In the genomic region with DNA sequence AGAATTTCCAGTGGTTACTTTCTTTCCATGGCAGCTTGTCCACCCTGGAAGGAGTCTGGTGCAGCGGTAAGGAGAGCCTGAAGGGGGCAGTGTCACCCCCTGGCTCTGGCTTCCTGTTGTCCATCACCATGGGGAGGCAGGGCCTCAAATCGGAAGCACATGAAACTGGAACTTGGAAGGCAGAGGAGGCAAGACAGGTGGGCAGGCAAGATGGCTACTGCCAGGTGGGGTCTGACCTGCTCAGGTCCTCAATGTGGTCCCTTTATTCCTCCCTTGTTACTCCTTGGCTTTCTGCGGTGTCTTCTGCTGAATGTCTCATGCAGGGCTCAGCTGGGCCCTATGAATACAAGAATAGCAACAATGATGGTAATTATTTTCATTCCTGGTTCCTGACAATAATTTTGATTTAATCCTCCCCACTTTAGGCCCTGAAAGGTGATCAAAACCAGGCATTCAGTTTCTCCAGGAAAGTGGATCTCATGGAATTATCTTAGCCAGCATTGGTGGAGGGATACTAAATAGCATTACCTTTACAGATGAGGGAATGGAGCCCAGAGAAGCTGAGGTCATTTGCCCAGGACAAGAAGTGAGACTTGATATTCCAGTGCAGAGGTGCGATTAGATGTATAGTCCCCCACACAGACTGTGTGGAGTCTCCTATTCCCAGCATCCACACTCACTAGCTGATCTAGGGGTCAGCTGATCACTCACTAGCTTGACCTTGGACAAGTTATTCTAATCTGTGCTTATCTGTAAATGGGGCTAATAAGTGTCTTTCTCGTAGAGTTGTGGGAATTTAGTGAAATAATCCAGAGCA, we compare ENCODE assay signal across 8 cellular contexts. TPM values are rescaled to one million over a fixed set of nuclear protein-coding genes. Genes with fewer than 3 reads are reported as not detected.
DNase-seq lines count a peak whose midpoint lies in the region; ATAC-seq and TF ChIP-seq lines count a peak whose summit lies in the region.

No MANE protein-coding gene starts in this region.

- DNase-seq in NCI-H2171 treated with DMSO at 0.1 percent for 48 hours (lab: John Stamatoyannopoulos, UW) (peak; percentile 22), NCI-H2171 (lab: John Stamatoyannopoulos, UW) (no peak), HFFc6 (no peak), iPS-NIHi7 (ENCODE audit: extremely low spot score) (peak; percentile 88), AG08396 (ENCODE audit: low spot score) (no peak)

- no peak overlapping the region for H3K27ac Mint-ChIP-seq in HFFc6

- no peaks in the 10 kb centered on the region for H3K27me3 Mint-ChIP-seq in HFFc6 (ENCODE audit: insufficient read depth)

- H3K4me3 Mint-ChIP-seq in HFFc6: no peak overlapping the region

- peaks cover 6% of the 10 kb centered on the region for H3K36me3 Mint-ChIP-seq in HFFc6 (ENCODE audit: low read depth)

- H3K9me3 Mint-ChIP-seq in HFFc6: no peaks in the 10 kb centered on the region

- peaks cover 28% of the 10 kb centered on the region for H3K4me1 Mint-ChIP-seq in HFFc6 (ENCODE audit: low read depth)

- ATAC-seq in SK-N-SH treated with all-trans-retinoic acid at 6 μM for 48 hours (peak; percentile 93), GM19455 (IDR thresholded peaks at IDR 0.05; ENCODE audit: unreplicated experiment) (no peak), HG03520 (IDR thresholded peaks at IDR 0.05; ENCODE audit: unreplicated experiment) (no peak)

- TF ChIP-seq CTCF in HFFc6 (IDR thresholded peaks at IDR 0.05): peak; percentile 78

TF ChIP-seq in SK-N-SH treated with all-trans-retinoic acid at 6 μM for 48 hours, 23 proteins besides CTCF, POLR2A, EP300 and RAD21:
- TF ChIP-seq OSR1 (CRISPR knock-in tag; IDR thresholded peaks at IDR 0.05): no peak
- no peak for TF ChIP-seq CREB5 (CRISPR knock-in tag; IDR thresholded peaks at IDR 0.05; ENCODE audit: low read depth)
- no peak for TF ChIP-seq ZFP30 (CRISPR knock-in tag; IDR thresholded peaks at IDR 0.05)
- TF ChIP-seq ARNTL (CRISPR knock-in tag; IDR thresholded peaks at IDR 0.05; ENCODE audit: borderline replicate concordance, low read depth): no peak
- TF ChIP-seq BACH2 (CRISPR knock-in tag; IDR thresholded peaks at IDR 0.05; ENCODE audit: borderline replicate concordance): no peak
- TF ChIP-seq ZNF8 (CRISPR knock-in tag; IDR thresholded peaks at IDR 0.05): no peak
- no peak for TF ChIP-seq ZNF70 (CRISPR knock-in tag; IDR thresholded peaks at IDR 0.05)
- no peak for TF ChIP-seq PPARA (CRISPR knock-in tag; IDR thresholded peaks at IDR 0.05; ENCODE audit: borderline replicate concordance)
- TF ChIP-seq, protein P1, sequence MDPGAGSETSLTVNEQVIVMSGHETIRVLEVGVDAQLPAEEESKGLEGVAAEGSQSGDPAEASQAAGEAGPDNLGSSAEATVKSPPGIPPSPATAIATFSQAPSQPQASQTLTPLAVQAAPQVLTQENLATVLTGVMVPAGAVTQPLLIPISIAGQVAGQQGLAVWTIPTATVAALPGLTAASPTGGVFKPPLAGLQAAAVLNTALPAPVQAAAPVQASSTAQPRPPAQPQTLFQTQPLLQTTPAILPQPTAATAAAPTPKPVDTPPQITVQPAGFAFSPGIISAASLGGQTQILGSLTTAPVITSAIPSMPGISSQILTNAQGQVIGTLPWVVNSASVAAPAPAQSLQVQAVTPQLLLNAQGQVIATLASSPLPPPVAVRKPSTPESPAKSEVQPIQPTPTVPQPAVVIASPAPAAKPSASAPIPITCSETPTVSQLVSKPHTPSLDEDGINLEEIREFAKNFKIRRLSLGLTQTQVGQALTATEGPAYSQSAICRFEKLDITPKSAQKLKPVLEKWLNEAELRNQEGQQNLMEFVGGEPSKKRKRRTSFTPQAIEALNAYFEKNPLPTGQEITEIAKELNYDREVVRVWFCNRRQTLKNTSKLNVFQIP (CRISPR knock-in tag; IDR thresholded peaks at IDR 0.05; ENCODE audit: borderline replicate concordance, low read depth): no peak
- no peak for TF ChIP-seq ISL1 (CRISPR knock-in tag; IDR thresholded peaks at IDR 0.05)
- no peak for TF ChIP-seq ZFP3 (CRISPR knock-in tag; IDR thresholded peaks at IDR 0.05)
- no peak for TF ChIP-seq TOX (CRISPR knock-in tag; IDR thresholded peaks at IDR 0.05; ENCODE audit: borderline replicate concordance)
- TF ChIP-seq TCF4 (CRISPR knock-in tag; IDR thresholded peaks at IDR 0.05; ENCODE audit: borderline replicate concordance): no peak
- TF ChIP-seq GLIS3 (CRISPR knock-in tag; IDR thresholded peaks at IDR 0.05): no peak
- no peak for TF ChIP-seq ZNF565 (CRISPR knock-in tag; conservative IDR thresholded peaks at IDR 0.05; ENCODE audit: low read depth)
- TF ChIP-seq SNAI2 (CRISPR knock-in tag; IDR thresholded peaks at IDR 0.05): no peak
- no peak for TF ChIP-seq CSRNP3 (CRISPR knock-in tag; IDR thresholded peaks at IDR 0.05)
- no peak for TF ChIP-seq ESRRG (CRISPR knock-in tag; IDR thresholded peaks at IDR 0.05)
- no peak for TF ChIP-seq RARB (CRISPR knock-in tag; IDR thresholded peaks at IDR 0.05)
TF ChIP-seq in SK-N-SH treated with all-trans-retinoic acid at 6 μM for 48 hours: peak in this region for 0.

RNA-seq across cellular contexts. Expression of gene SNAI1, which starts 17.6 kb away (rescaled TPM):
- total RNA-seq in HFFc6 (2021; fragmentation: NEBNext Ultra II Directional; extraction: Animal tissue kit (Norgen Biotek cat#: 25700)): 1 to 10 TPM; 4.7 to 6.8 (median 5.2) TPM

RNA-seq across cellular contexts. Expression of gene RNF114, which starts 29.0 kb away (rescaled TPM):
- 10 to 100 TPM; 51.6 to 61.0 (median 56.1) TPM for total RNA-seq in HFFc6 (2021; fragmentation: NEBNext Ultra II Directional; extraction: Animal tissue kit (Norgen Biotek cat#: 25700))

RNA-seq across cellular contexts. Expression of gene SPATA2, which starts 49.8 kb away (rescaled TPM):
- 1 to 10 TPM; 6.9 to 8.0 (median 7.2) TPM for total RNA-seq in HFFc6 (2021; fragmentation: NEBNext Ultra II Directional; extraction: Animal tissue kit (Norgen Biotek cat#: 25700))

Comparison
In these comparisons a context has a peak if more than half of its experiments do, and no peak if none do; other contexts are left out.
1. DNase-seq: peak in NCI-H2171 treated with DMSO at 0.1 percent for 48 hours (single experiment) and iPS-NIHi7 (single experiment); none in NCI-H2171 (single experiment), HFFc6 (single experiment) and AG08396 (single experiment).